1 cellular context compared by ENCODE assay signal in genomic region chr3:194995334-194995733, GRCh38.
TF ChIP-seq lines count a peak whose summit lies in the region.

No MANE protein-coding gene starts in this region.

TF ChIP-seq in HepG2, 621 proteins besides CTCF, POLR2A, EP300 and RAD21 (continued from another document and continues in another):
- TF ChIP-seq ZNF430 (CRISPR knock-in tag; IDR thresholded peaks at IDR 0.05) (no peak), SNAPC4 (CRISPR knock-in tag; IDR thresholded peaks at IDR 0.05) (no peak), TCF7 (IDR thresholded peaks at IDR 0.05; ENCODE audit: low read depth) (peak; percentile 80), ZNF296 (CRISPR knock-in tag; conservative IDR thresholded peaks at IDR 0.05) (no peak), ZKSCAN8 (CRISPR knock-in tag; IDR thresholded peaks at IDR 0.05; ENCODE audit: borderline replicate concordance) (no peak), MTF2 (CRISPR knock-in tag; IDR thresholded peaks at IDR 0.05; ENCODE audit: borderline replicate concordance) (no peak), FOXA3 (CRISPR knock-in tag; IDR thresholded peaks at IDR 0.05) (peak; percentile 37), SYNCRIP (IDR thresholded peaks at IDR 0.05; ENCODE audit: insufficient read depth, low read depth, low read length) (no peak), ZNF317 (CRISPR knock-in tag; IDR thresholded peaks at IDR 0.05) (no peak), ZNF510 (CRISPR knock-in tag; IDR thresholded peaks at IDR 0.05; ENCODE audit: low read depth) (no peak), HNRNPUL1 (IDR thresholded peaks at IDR 0.05; ENCODE audit: low read depth, low read length) (no peak), TBX2 (CRISPR knock-in tag; IDR thresholded peaks at IDR 0.05; ENCODE audit: borderline replicate concordance) (peak; percentile 37; the same call in 1 of the 2 replicates), ZNF331 (CRISPR knock-in tag; IDR thresholded peaks at IDR 0.05) (0 out of 2 replicates have a peak, but pooled peaks have one; percentile 14), MAZ (IDR thresholded peaks at IDR 0.05; ENCODE audit: borderline replicate concordance, low read depth, low read length) (no peak), MAZ (CRISPR knock-in tag; IDR thresholded peaks at IDR 0.05; ENCODE audit: low read depth) (peak; percentile 55; the same call in 1 of the 2 replicates), REPIN1 (CRISPR knock-in tag; IDR thresholded peaks at IDR 0.05; ENCODE audit: borderline replicate concordance, low read depth) (no peak), ZMYM3 (CRISPR knock-in tag; IDR thresholded peaks at IDR 0.05) (0 out of 2 replicates have a peak, but pooled peaks have one; percentile 19), JUND (CRISPR knock-in tag; IDR thresholded peaks at IDR 0.05) (no peak), ELF1 (CRISPR knock-in tag; IDR thresholded peaks at IDR 0.05) (no peak), ZEB1 (IDR thresholded peaks at IDR 0.05; ENCODE audit: insufficient replicate concordance, low read depth) (no peak), UBTF (CRISPR knock-in tag; IDR thresholded peaks at IDR 0.05) (peak; percentile 97), ZNF691 (CRISPR knock-in tag; IDR thresholded peaks at IDR 0.05; ENCODE audit: borderline replicate concordance, low read depth) (peak; percentile 50; the same call in 1 of the 2 replicates), HNF4G (IDR thresholded peaks at IDR 0.05; ENCODE audit: borderline replicate concordance, low read depth, low read length) (peak; percentile 63; the same call in 1 of the 2 replicates), HNF4G (CRISPR knock-in tag; IDR thresholded peaks at IDR 0.05; ENCODE audit: borderline replicate concordance, low read depth) (peak; percentile 40; the same call in 1 of the 2 replicates), PCBP2 (optimal IDR thresholded peaks at IDR 0.05; ENCODE audit: low read depth, low read length, poor library complexity, severe bottlenecking) (no peak), YEATS2 (CRISPR knock-in tag; IDR thresholded peaks at IDR 0.05; ENCODE audit: borderline replicate concordance) (no peak), SOX6 (IDR thresholded peaks at IDR 0.05) (no peak), SOX6 (CRISPR knock-in tag; IDR thresholded peaks at IDR 0.05) (peak; percentile 50), ZNF782 (CRISPR knock-in tag; IDR thresholded peaks at IDR 0.05; ENCODE audit: borderline replicate concordance) (no peak)
- TF ChIP-seq, protein P1, sequence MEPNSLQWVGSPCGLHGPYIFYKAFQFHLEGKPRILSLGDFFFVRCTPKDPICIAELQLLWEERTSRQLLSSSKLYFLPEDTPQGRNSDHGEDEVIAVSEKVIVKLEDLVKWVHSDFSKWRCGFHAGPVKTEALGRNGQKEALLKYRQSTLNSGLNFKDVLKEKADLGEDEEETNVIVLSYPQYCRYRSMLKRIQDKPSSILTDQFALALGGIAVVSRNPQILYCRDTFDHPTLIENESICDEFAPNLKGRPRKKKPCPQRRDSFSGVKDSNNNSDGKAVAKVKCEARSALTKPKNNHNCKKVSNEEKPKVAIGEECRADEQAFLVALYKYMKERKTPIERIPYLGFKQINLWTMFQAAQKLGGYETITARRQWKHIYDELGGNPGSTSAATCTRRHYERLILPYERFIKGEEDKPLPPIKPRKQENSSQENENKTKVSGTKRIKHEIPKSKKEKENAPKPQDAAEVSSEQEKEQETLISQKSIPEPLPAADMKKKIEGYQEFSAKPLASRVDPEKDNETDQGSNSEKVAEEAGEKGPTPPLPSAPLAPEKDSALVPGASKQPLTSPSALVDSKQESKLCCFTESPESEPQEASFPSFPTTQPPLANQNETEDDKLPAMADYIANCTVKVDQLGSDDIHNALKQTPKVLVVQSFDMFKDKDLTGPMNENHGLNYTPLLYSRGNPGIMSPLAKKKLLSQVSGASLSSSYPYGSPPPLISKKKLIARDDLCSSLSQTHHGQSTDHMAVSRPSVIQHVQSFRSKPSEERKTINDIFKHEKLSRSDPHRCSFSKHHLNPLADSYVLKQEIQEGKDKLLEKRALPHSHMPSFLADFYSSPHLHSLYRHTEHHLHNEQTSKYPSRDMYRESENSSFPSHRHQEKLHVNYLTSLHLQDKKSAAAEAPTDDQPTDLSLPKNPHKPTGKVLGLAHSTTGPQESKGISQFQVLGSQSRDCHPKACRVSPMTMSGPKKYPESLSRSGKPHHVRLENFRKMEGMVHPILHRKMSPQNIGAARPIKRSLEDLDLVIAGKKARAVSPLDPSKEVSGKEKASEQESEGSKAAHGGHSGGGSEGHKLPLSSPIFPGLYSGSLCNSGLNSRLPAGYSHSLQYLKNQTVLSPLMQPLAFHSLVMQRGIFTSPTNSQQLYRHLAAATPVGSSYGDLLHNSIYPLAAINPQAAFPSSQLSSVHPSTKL (CRISPR knock-in tag; IDR thresholded peaks at IDR 0.05), result peak; percentile 72
- TF ChIP-seq, protein P2, sequence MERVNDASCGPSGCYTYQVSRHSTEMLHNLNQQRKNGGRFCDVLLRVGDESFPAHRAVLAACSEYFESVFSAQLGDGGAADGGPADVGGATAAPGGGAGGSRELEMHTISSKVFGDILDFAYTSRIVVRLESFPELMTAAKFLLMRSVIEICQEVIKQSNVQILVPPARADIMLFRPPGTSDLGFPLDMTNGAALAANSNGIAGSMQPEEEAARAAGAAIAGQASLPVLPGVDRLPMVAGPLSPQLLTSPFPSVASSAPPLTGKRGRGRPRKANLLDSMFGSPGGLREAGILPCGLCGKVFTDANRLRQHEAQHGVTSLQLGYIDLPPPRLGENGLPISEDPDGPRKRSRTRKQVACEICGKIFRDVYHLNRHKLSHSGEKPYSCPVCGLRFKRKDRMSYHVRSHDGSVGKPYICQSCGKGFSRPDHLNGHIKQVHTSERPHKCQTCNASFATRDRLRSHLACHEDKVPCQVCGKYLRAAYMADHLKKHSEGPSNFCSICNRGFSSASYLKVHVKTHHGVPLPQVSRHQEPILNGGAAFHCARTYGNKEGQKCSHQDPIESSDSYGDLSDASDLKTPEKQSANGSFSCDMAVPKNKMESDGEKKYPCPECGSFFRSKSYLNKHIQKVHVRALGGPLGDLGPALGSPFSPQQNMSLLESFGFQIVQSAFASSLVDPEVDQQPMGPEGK (CRISPR knock-in tag; IDR thresholded peaks at IDR 0.05), result peak; percentile 74
- TF ChIP-seq, protein P3, sequence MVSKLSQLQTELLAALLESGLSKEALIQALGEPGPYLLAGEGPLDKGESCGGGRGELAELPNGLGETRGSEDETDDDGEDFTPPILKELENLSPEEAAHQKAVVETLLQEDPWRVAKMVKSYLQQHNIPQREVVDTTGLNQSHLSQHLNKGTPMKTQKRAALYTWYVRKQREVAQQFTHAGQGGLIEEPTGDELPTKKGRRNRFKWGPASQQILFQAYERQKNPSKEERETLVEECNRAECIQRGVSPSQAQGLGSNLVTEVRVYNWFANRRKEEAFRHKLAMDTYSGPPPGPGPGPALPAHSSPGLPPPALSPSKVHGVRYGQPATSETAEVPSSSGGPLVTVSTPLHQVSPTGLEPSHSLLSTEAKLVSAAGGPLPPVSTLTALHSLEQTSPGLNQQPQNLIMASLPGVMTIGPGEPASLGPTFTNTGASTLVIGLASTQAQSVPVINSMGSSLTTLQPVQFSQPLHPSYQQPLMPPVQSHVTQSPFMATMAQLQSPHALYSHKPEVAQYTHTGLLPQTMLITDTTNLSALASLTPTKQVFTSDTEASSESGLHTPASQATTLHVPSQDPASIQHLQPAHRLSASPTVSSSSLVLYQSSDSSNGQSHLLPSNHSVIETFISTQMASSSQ (IDR thresholded peaks at IDR 0.05; ENCODE audit: low read depth), result 0 out of 2 replicates have a peak, but pooled peaks have one; percentile 28
- TF ChIP-seq, protein P3 (CRISPR knock-in tag; IDR thresholded peaks at IDR 0.05; ENCODE audit: borderline replicate concordance), result peak; percentile 56; the same call in 1 of the 2 replicates
- TF ChIP-seq, protein P4, sequence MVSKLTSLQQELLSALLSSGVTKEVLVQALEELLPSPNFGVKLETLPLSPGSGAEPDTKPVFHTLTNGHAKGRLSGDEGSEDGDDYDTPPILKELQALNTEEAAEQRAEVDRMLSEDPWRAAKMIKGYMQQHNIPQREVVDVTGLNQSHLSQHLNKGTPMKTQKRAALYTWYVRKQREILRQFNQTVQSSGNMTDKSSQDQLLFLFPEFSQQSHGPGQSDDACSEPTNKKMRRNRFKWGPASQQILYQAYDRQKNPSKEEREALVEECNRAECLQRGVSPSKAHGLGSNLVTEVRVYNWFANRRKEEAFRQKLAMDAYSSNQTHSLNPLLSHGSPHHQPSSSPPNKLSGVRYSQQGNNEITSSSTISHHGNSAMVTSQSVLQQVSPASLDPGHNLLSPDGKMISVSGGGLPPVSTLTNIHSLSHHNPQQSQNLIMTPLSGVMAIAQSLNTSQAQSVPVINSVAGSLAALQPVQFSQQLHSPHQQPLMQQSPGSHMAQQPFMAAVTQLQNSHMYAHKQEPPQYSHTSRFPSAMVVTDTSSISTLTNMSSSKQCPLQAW (CRISPR knock-in tag; IDR thresholded peaks at IDR 0.05), result 0 out of 2 replicates have a peak, but pooled peaks have one; percentile 56
